ENCODE assay signal across 20 cellular contexts in the genomic region with DNA sequence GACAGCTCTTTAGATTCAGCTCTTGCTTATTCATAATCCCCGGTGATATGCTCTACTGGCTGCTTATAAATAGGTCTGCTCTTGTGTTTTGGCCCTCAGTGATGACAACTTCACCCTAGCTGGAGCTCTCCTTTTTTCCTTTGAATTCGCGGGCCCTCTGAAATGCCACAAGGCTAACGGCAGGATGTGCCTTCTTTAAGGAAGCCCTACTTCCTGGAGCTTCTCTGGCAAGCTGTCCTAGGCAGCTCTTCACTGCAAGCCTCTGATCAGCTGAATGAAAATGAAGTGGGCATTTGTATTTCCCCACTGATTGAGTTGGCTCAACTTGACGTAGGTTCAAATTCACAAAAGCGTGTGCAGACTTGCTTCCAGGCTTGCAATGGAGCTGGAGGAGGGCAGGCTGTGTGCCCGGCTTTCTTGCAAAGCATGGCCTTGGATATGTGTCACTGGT. TPM values are rescaled to one million over a fixed set of nuclear protein-coding genes. Genes with fewer than 3 reads are reported as not detected.
DNase-seq lines count a peak whose midpoint lies in the region; FAIRE-seq and TF ChIP-seq lines count a peak whose summit lies in the region.
"Had no signal": no experiment of that assay in that cellular context is flagged by ENCODE, and none has a peak within 500 bp of the region (broad histone marks: within the 10 kb centered on the region; RNA-seq: fewer than 3 reads in every experiment).

No MANE protein-coding gene starts in this region.

- DNase-seq in DMS153 (lab: John Stamatoyannopoulos, UW): peak; percentile 56
- DNase-seq in DMS153 treated with DMSO at 0.1 percent for 48 hours (lab: John Stamatoyannopoulos, UW; ENCODE audit: unreplicated experiment): no peak
- peak; percentile 80 for DNase-seq in NCI-H446 treated with DMSO at 0.1 percent for 48 hours (lab: John Stamatoyannopoulos, UW)
- no peak for DNase-seq in H1 (ENCODE audit: low read depth in 1 of 2, low spot score in 2 of 2)
- peak; percentile 11 for DNase-seq in occipital lobe (lab: John Stamatoyannopoulos, UW)
- DNase-seq in NCI-H226: no peak
- no peak for DNase-seq in kidney glomerular epithelial cell (lab: John Stamatoyannopoulos, UW)
- DNase-seq in colonic mucosa: no peak
- DNase-seq: activated effector memory CD4-positive, alpha-beta T cell treated with Interleukin-2 at 50 U/mL for 16 hours; aorta; EL; glutamatergic neuron; islet precursor cell; NCI-H1092; pancreas; stimulated activated naive B cell treated with anti-CD40 and anti-IgM and Interleukin-4, amounts not matched to agents 10 μg/mL and 1 μg/mL and 100 μg/mL, for 72 hours had no signal

- WGBS in H1 (ENCODE audit: extremely low coverage in 1 of 2, insufficient coverage in 1 of 2, insufficient read length in 1 of 2, insufficient replicate concordance in 2 of 2, low coverage in 1 of 2, low lambda C conversion rate in 2 of 2, missing lambda C conversion rate in 1 of 2), 2 experiments: 94% methylated on average over 5 of the region's 7 CpGs; no CpG with 5 or more reads in 1 of the 2 experiments

- H4K8ac ChIP-seq in H1 (ENCODE audit: extremely low read depth, insufficient read depth, low read length): no peak overlapping the region

- H4K5ac ChIP-seq in H1 (ENCODE audit: insufficient read length, low read depth, low read length): no peak overlapping the region

- peak overlapping the region; percentile 38; the same call in 1 of the 2 replicates for H2AFZ ChIP-seq in H1 (ENCODE audit: low read length)

- no peak overlapping the region for H3K14ac ChIP-seq in H1 (ENCODE audit: insufficient read length)

- H3K79me1 ChIP-seq in H1 (ENCODE audit: low read depth, low read length): no peaks in the 10 kb centered on the region

- no peaks in the 10 kb centered on the region for H4K20me1 ChIP-seq in H1 (replicated peaks in 1 of 2; ENCODE audit: control insufficient read depth in 1 of 2, insufficient read depth in 2 of 2, low read length in 2 of 2)

- FAIRE-seq in H1 (lab: Jason Lieb, UNC): no peak
- FAIRE-seq: pancreas, RCC 7860 had no signal

- no peak overlapping the region for H2BK120ac ChIP-seq in H1 (replicated peaks; ENCODE audit: low read depth, low read length)

- no peak overlapping the region for H2BK20ac ChIP-seq in H1 (ENCODE audit: low read length)

- no peak overlapping the region for H2BK5ac ChIP-seq in H1 (ENCODE audit: low read depth, low read length)

- CTCF ChIA-PET in H1 (lab: Charles Lee; ENCODE audit: partially characterized antibody): interaction anchor here (1.0 to 2.3 kb wide), 3 partner anchors 15 to 152 kb away, joined by 3 to 8 read pairs (median 4); no protein-coding TSS in a partner anchor

- H4K91ac ChIP-seq in H1 (replicated peaks; ENCODE audit: insufficient read length, low read length): no peak overlapping the region

- H3K23me2 ChIP-seq in H1 (ENCODE audit: low read depth, low read length): no peaks in the 10 kb centered on the region

- H3K36me3 ChIP-seq in H1 (ENCODE audit: control insufficient read depth in 2 of 4, insufficient read depth in 4 of 4, low read length in 3 of 4): no peaks in the 10 kb centered on the region
- no peaks in the 10 kb centered on the region for H3K36me3 ChIP-seq in colonic mucosa
- H3K36me3 ChIP-seq: pancreas had no signal

- H2BK12ac ChIP-seq in H1 (ENCODE audit: low read depth, low read length): no peak overlapping the region

- no peak overlapping the region for H3K9ac ChIP-seq in H1 (replicated peaks in 1 of 4; ENCODE audit: extremely low read depth in 1 of 4, low read depth in 3 of 4, low read length in 3 of 4)
- no peak overlapping the region for H3K9ac ChIP-seq in colonic mucosa (ENCODE audit: low read depth in 2 of 2, low read length in 2 of 2)

- no peak for TF ChIP-seq EP300 in H1 (IDR thresholded peaks at IDR 0.05; ENCODE audit: borderline replicate concordance in 1 of 2, low read depth in 2 of 2, low read length in 2 of 2)

- no peak overlapping the region for H2AK5ac ChIP-seq in H1 (ENCODE audit: low read depth, low read length)

- no peak overlapping the region for H3K56ac ChIP-seq in H1 (replicated peaks; ENCODE audit: insufficient read length, low read depth, low read length)

- TF ChIP-seq CTCF in H1 (IDR thresholded peaks at IDR 0.05; ENCODE audit: control extremely low read depth in 1 of 3, insufficient read depth in 1 of 3, low read depth in 1 of 3, low read length in 3 of 3): no peak
- TF ChIP-seq CTCF in colonic mucosa (IDR thresholded peaks at IDR 0.05): no peak

- no peaks in the 10 kb centered on the region for H3K79me2 ChIP-seq in H1 (ENCODE audit: control insufficient read depth in 1 of 2, insufficient read depth in 2 of 2, low read length in 2 of 2)

- no peak overlapping the region for H3K23ac ChIP-seq in H1 (ENCODE audit: insufficient read length)

- no peak overlapping the region for H3K18ac ChIP-seq in H1 (ENCODE audit: extremely low read depth, low read length)

- H3K27me3 ChIP-seq in H1 (replicated peaks in 1 of 4; ENCODE audit: control insufficient read depth in 3 of 4, extremely low read depth in 1 of 4, insufficient read depth in 3 of 4, low read length in 3 of 4): no peaks in the 10 kb centered on the region
- no peaks in the 10 kb centered on the region for H3K27me3 ChIP-seq in colonic mucosa
- H3K27me3 ChIP-seq: pancreas had no signal

- no peak overlapping the region for H3K27ac ChIP-seq in H1 (ENCODE audit: low read depth, low read length)
- H3K27ac ChIP-seq in colonic mucosa: no peak overlapping the region
- H3K27ac ChIP-seq: 22Rv1, coronary artery, pancreas, VCaP had no signal

- POLR2A ChIA-PET in H1 (lab: Charles Lee; ENCODE audit: partially characterized antibody): no interaction called here

- intact Hi-C loops in colonic mucosa (cut with DNase I): no loop called here

- H3K9me3 ChIP-seq in H1 (ENCODE audit: insufficient read depth in 2 of 2, low read depth in 1 of 2, low read length in 1 of 2): no peaks in the 10 kb centered on the region
- no peaks in the 10 kb centered on the region for H3K9me3 ChIP-seq in colonic mucosa
- H3K9me3 ChIP-seq: pancreas had no signal

- H3K4me1 ChIP-seq in H1 (replicated peaks in 1 of 4; ENCODE audit: control insufficient read depth in 3 of 4, insufficient read depth in 4 of 4, low read length in 3 of 4) (peaks cover 0 to 12% (median 0%) of the 10 kb centered on the region in 4 experiments; a peak in 2 of 7 replicates), colonic mucosa (no peaks in the 10 kb centered on the region)
- H3K4me1 ChIP-seq: pancreas had no signal

- no peak overlapping the region for H2BK15ac ChIP-seq in H1 (ENCODE audit: low read length)

- no peak for TF ChIP-seq POLR2A in H1 (IDR thresholded peaks at IDR 0.05; ENCODE audit: control extremely low read depth in 1 of 2, low read depth in 2 of 2, low read length in 2 of 2)

- H3K4me2 ChIP-seq in H1 (ENCODE audit: insufficient read depth in 1 of 2, low read depth in 2 of 2, low read length in 2 of 2): no peak overlapping the region

- H3K4me3 ChIP-seq in H1 (ENCODE audit: extremely low read depth in 1 of 4, insufficient read depth in 2 of 4, low read depth in 3 of 4, low read length in 4 of 4) (no peak overlapping the region), colonic mucosa (no peak overlapping the region)
- H3K4me3 ChIP-seq: coronary artery, pancreas had no signal

- TF ChIP-seq RAD21 in H1 (IDR thresholded peaks at IDR 0.05 in 1 of 2, conservative IDR thresholded peaks at IDR 0.05 in 1 of 2; ENCODE audit: low read depth in 2 of 2, low read length in 2 of 2): no peak

- H3K4ac ChIP-seq in H1 (replicated peaks; ENCODE audit: insufficient read length, low read depth, low read length): no peak overlapping the region

TF ChIP-seq in H1, 55 proteins besides CTCF, POLR2A, EP300 and RAD21:
- TF ChIP-seq POU5F1 (IDR thresholded peaks at IDR 0.05; ENCODE audit: low read depth, low read length): no peak
- no peak for TF ChIP-seq CREB1 (IDR thresholded peaks at IDR 0.05)
- no peak for TF ChIP-seq BCL11A (IDR thresholded peaks at IDR 0.05; ENCODE audit: low read depth in 2 of 2, low read length in 2 of 2)
- TF ChIP-seq BACH1 (IDR thresholded peaks at IDR 0.05; ENCODE audit: low read length): no peak
- no peak for TF ChIP-seq SIN3A (conservative IDR thresholded peaks at IDR 0.05 in 1 of 2, IDR thresholded peaks at IDR 0.05 in 1 of 2; ENCODE audit: low read depth in 1 of 2, low read length in 2 of 2)
- no peak for TF ChIP-seq SAP30 (IDR thresholded peaks at IDR 0.05; ENCODE audit: insufficient read depth, insufficient replicate concordance, low read length)
- no peak for TF ChIP-seq HDAC2 (IDR thresholded peaks at IDR 0.05; ENCODE audit: borderline replicate concordance in 1 of 2, low read depth in 2 of 2, low read length in 2 of 2)
- no peak for TF ChIP-seq NANOG (IDR thresholded peaks at IDR 0.05; ENCODE audit: insufficient read depth, low read depth, low read length, poor library complexity, severe bottlenecking)
- no peak for TF ChIP-seq JUND (IDR thresholded peaks at IDR 0.05; ENCODE audit: low read length)
- TF ChIP-seq CHD2 (IDR thresholded peaks at IDR 0.05; ENCODE audit: low read length): no peak
- no peak for TF ChIP-seq RNF2 (IDR thresholded peaks at IDR 0.05; ENCODE audit: borderline replicate concordance, low read depth, low read length, missing control alignments, poor library complexity, severe bottlenecking)
- TF ChIP-seq TAF1 (IDR thresholded peaks at IDR 0.05; ENCODE audit: low read depth, low read length): no peak
- no peak for TF ChIP-seq BRCA1 (IDR thresholded peaks at IDR 0.05; ENCODE audit: low read depth, low read length)
- TF ChIP-seq CBX8 (IDR thresholded peaks at IDR 0.05; ENCODE audit: borderline replicate concordance, low read depth, low read length): no peak
- TF ChIP-seq RBBP5 (IDR thresholded peaks at IDR 0.05; ENCODE audit: borderline replicate concordance, low read depth, low read length): no peak
- no peak for TF ChIP-seq TAF7 (optimal IDR thresholded peaks at IDR 0.05; ENCODE audit: borderline replicate concordance, low read depth, low read length)
- TF ChIP-seq SRF (IDR thresholded peaks at IDR 0.05; ENCODE audit: low read depth, low read length): no peak
- no peak for TF ChIP-seq KDM4A (IDR thresholded peaks at IDR 0.05; ENCODE audit: low read depth, low read length, severe bottlenecking)

RNA-seq across cellular contexts. Expression of a gene that starts 22.2 kb away (rescaled TPM):
- total RNA-seq in H1 (2021; fragmentation: NEBNext Ultra II Directional; extraction: Animal tissue kit (Norgen Biotek cat#: 25700)): 2.0 and 2.1 TPM in 2 replicates
- 1.2 and 1.4 TPM in 2 replicates for polyA plus RNA-seq in H1 (2011; rRNA removed)
- 1.3 TPM for polyA plus RNA-seq in H1 (2011; cell fraction: cytosol; rRNA removed)
- 2.2 TPM for polyA plus RNA-seq in H1 (2011; cell fraction: nucleus; rRNA removed)
- polyA plus RNA-seq in H1 (2012, experiment 1 of 2): 0.84 to 1.9 TPM (median 1.6 TPM) in 4 replicates
- polyA plus RNA-seq in H1 (2012, experiment 2 of 2): 0.12 TPM
- polyA plus RNA-seq in H1 (2013, experiment 1 of 2): 3.0 TPM
- polyA plus RNA-seq in H1 (2013, experiment 2 of 2): 2.9 TPM
- 1.8 and 4.0 TPM in 2 replicates for polyA minus RNA-seq in H1 (2011; rRNA and poly(A)+ RNA removed)
- polyA minus RNA-seq in H1 (2011; cell fraction: cytosol; rRNA and poly(A)+ RNA removed): not detected
- 10.0 TPM for polyA minus RNA-seq in H1 (2011; cell fraction: nucleus; rRNA and poly(A)+ RNA removed)
- total RNA-seq in occipital lobe (77.4 TPM), colonic mucosa (1 to 10 TPM; 1.2 to 3.1 TPM)

Comparison
In these comparisons a context has a peak if more than half of its experiments do, and no peak if none do; other contexts are left out.
1. DNase-seq: peak in DMS153 (single experiment), NCI-H446 treated with DMSO at 0.1 percent for 48 hours (single experiment) and occipital lobe (single experiment); none in DMS153 treated with DMSO at 0.1 percent for 48 hours (single experiment), H1 (0 of 2), NCI-H226 (single experiment), kidney glomerular epithelial cell (single experiment) and colonic mucosa (single experiment).
2. RNA of a gene that starts 22.2 kb away (total RNA-seq): 77.4 TPM in occipital lobe (single experiment); 1.2 to 3.1 TPM in colonic mucosa and 2.0 to 2.1 TPM in H1; every median in the first group is over 10 times any median in the second.